Comparison of ENCODE assay signal across 7 cellular contexts in genomic region chr7:154953006-154953684, GRCh38. TPM values are rescaled to one million over a fixed set of nuclear protein-coding genes. Genes with fewer than 3 reads are reported as not detected.
DNase-seq lines count a peak whose midpoint lies in the region; ATAC-seq, FAIRE-seq and TF ChIP-seq lines count a peak whose summit lies in the region.

No MANE protein-coding gene starts in this region.

- peak; percentile 67 for TF ChIP-seq CTCF in GM12865 (IDR thresholded peaks at IDR 0.05; ENCODE audit: insufficient read depth, low read depth, low read length, missing control alignments)
- peak; percentile 78 to 80 for TF ChIP-seq CTCF in endothelial cell of umbilical vein (IDR thresholded peaks at IDR 0.05; ENCODE audit: extremely low read depth in 1 of 2, insufficient read depth in 1 of 2, low read depth in 1 of 2, low read length in 2 of 2)
- peak; percentile 79 for TF ChIP-seq CTCF in neural crest cell (conservative IDR thresholded peaks at IDR 0.05)
- TF ChIP-seq CTCF in tibial artery (IDR thresholded peaks at IDR 0.05), result peak; percentile 43 to 53

- no peaks in the 10 kb centered on the region for H3K79me2 ChIP-seq in endothelial cell of umbilical vein (ENCODE audit: control insufficient read depth, insufficient read depth, low read length)

- FAIRE-seq in endothelial cell of umbilical vein (lab: Jason Lieb, UNC), result no peak

- no peak overlapping the region for H3K4me3 ChIP-seq in GM12865 (ENCODE audit: low read depth, low read length)
- H3K4me3 ChIP-seq in MG63, result no peak overlapping the region
- no peak overlapping the region for H3K4me3 ChIP-seq in endothelial cell of umbilical vein (replicated peaks in 1 of 3; ENCODE audit: insufficient read depth in 1 of 3, low read depth in 1 of 3, low read length in 3 of 3)
- no peak overlapping the region for H3K4me3 ChIP-seq in tibial artery

- no peaks in the 10 kb centered on the region for H3K4me1 Mint-ChIP-seq in neural crest cell

- H3K36me3 Mint-ChIP-seq in neural crest cell (ENCODE audit: low read depth), result peaks cover 18% of the 10 kb centered on the region

- no peak overlapping the region for H2AFZ ChIP-seq in endothelial cell of umbilical vein (ENCODE audit: low read depth, low read length)

- no peak overlapping the region for H3K27ac Mint-ChIP-seq in neural crest cell (ENCODE audit: unreplicated experiment)

- peak; percentile 73 for DNase-seq in GM12865 (ENCODE audit: low read depth)
- DNase-seq in MG63, result peak; percentile 9
- peak; percentile 38 to 47 for DNase-seq in activated CD4-positive, alpha-beta T cell treated with anti-CD3 and anti-CD28 coated beads, Interleukin-2, amount 50 U/mL, for 24 hours (ENCODE audit: low read depth in 1 of 2, low spot score in 1 of 2)
- peak; percentile 72 for DNase-seq in endothelial cell of umbilical vein (ENCODE audit: low read depth, low spot score)
- DNase-seq in neural crest cell (ENCODE audit: low read depth, low spot score), result peak; percentile 58
- DNase-seq in tibial artery, result peak in 1 of 2 donors; percentile 40

- no peaks in the 10 kb centered on the region for H3K9me1 ChIP-seq in endothelial cell of umbilical vein (replicated peaks; ENCODE audit: control insufficient read depth, extremely low read depth, insufficient read depth, low read length)

- no peaks in the 10 kb centered on the region for H3K9me3 ChIP-seq in MG63
- H3K9me3 ChIP-seq in endothelial cell of umbilical vein (replicated peaks; ENCODE audit: control insufficient read depth, insufficient read depth, low read length), result no peaks in the 10 kb centered on the region
- H3K9me3 ChIP-seq in tibial artery, result no peaks in the 10 kb centered on the region

- no peak for ATAC-seq in GM18907 (IDR thresholded peaks at IDR 0.05; ENCODE audit: unreplicated experiment)

- no peaks in the 10 kb centered on the region for H3K27me3 ChIP-seq in MG63
- no peaks in the 10 kb centered on the region for H3K27me3 ChIP-seq in endothelial cell of umbilical vein (ENCODE audit: control insufficient read depth in 2 of 2, insufficient read depth in 2 of 2, low read length in 2 of 2)
- H3K27me3 ChIP-seq in tibial artery, result no peaks in the 10 kb centered on the region

- no peak overlapping the region for H3K9ac ChIP-seq in endothelial cell of umbilical vein (replicated peaks; ENCODE audit: extremely low read depth, insufficient read depth, low read length)

- no peaks in the 10 kb centered on the region for H4K20me1 ChIP-seq in endothelial cell of umbilical vein (replicated peaks; ENCODE audit: control insufficient read depth, extremely low read depth, insufficient read depth, low read length)

- intact Hi-C loops in endothelial cell of umbilical vein (cut with micrococcal nuclease), result loop anchor here (1.0 kb wide), 2 partner anchors 25 to 40 kb away; no protein-coding TSS in a partner anchor
- intact Hi-C loops in tibial artery (cut with DNase I; ENCODE audit: low total_unique reads), result no loop called here

- TF ChIP-seq POLR2A in endothelial cell of umbilical vein (IDR thresholded peaks at IDR 0.05; ENCODE audit: low read depth, low read length), result no peak

- dilution Hi-C loops in endothelial cell of umbilical vein (cut with MboI; ENCODE audit: extremely low pct_ligation_motif_present, low sequenced_read_pairs), result no loop called here

- no peak overlapping the region for H3K27ac ChIP-seq in endothelial cell of umbilical vein (ENCODE audit: insufficient read depth, low read depth, low read length)
- H3K27ac ChIP-seq in tibial artery, result no peak overlapping the region

- H3K9me3 Mint-ChIP-seq in neural crest cell, result no peaks in the 10 kb centered on the region

- H3K4me2 ChIP-seq in endothelial cell of umbilical vein (ENCODE audit: insufficient read depth, low read length), result no peak overlapping the region

- H3K4me3 Mint-ChIP-seq in neural crest cell, result no peak overlapping the region

- H3K27me3 Mint-ChIP-seq in neural crest cell (ENCODE audit: low read depth), result no peaks in the 10 kb centered on the region

- peaks cover 9% of the 10 kb centered on the region for H3K36me3 ChIP-seq in MG63
- H3K36me3 ChIP-seq in endothelial cell of umbilical vein (ENCODE audit: control insufficient read depth in 2 of 2, extremely low read depth in 1 of 2, insufficient read depth in 2 of 2, low read length in 2 of 2), result peaks cover 6 to 11% of the 10 kb centered on the region in 2 experiments
- peaks cover 41 to 82% (median 42%) of the 10 kb centered on the region in 3 donors for H3K36me3 ChIP-seq in tibial artery

- POLR2A ChIA-PET in endothelial cell of umbilical vein (lab: Charles Lee), result no interaction called here

- CTCF ChIA-PET in endothelial cell of umbilical vein (lab: Charles Lee), result interaction anchor here (0.6 to 4.1 kb wide), 17 partner anchors 10 to 403 kb away, joined by 3 to 57 read pairs (median 4); no protein-coding TSS in a partner anchor

- H3K4me1 ChIP-seq in endothelial cell of umbilical vein (ENCODE audit: control insufficient read depth, extremely low read depth, insufficient read depth, low read length) (no peaks in the 10 kb centered on the region), tibial artery (no peaks in the 10 kb centered on the region)

- BruUV-seq in endothelial cell of umbilical vein (replicated peaks; lab: Mats Ljungman, UMichigan), result no TSS peak

TF ChIP-seq in endothelial cell of umbilical vein, 7 proteins besides CTCF, POLR2A, EP300 and RAD21:
- TF ChIP-seq EZH2 (IDR thresholded peaks at IDR 0.05; ENCODE audit: borderline replicate concordance, low read depth, low read length, severe bottlenecking), result no peak
- TF ChIP-seq FOS (IDR thresholded peaks at IDR 0.05; ENCODE audit: borderline replicate concordance, insufficient read depth, low read length), result no peak
- no peak for TF ChIP-seq MAX (IDR thresholded peaks at IDR 0.05; ENCODE audit: insufficient read depth, insufficient read length)
- TF ChIP-seq POLR2AphosphoS5 (IDR thresholded peaks at IDR 0.05; ENCODE audit: insufficient read depth, low read depth, low read length), result no peak
- no peak for TF ChIP-seq JUN (IDR thresholded peaks at IDR 0.05; ENCODE audit: borderline replicate concordance, insufficient read depth, insufficient read length, low read depth)
- no peak for TF ChIP-seq GATA2 (IDR thresholded peaks at IDR 0.05; ENCODE audit: insufficient read depth, insufficient read length, low read depth, low read length)
- no peak for TF ChIP-seq MYC (IDR thresholded peaks at IDR 0.05; ENCODE audit: low read depth, low read length)

RNA-seq across cellular contexts. Expression of gene PAXIP1, which starts 49.8 kb away (rescaled TPM):
- 4.7 and 4.8 TPM in 2 replicates for total RNA-seq in MG63 (2014; rRNA removed; shearing (Covaris generic); ENCODE audit: low replicate concordance)
- total RNA-seq in endothelial cell of umbilical vein (15.8 and 17.8 TPM in 2 replicates), neural crest cell (31.1 and 32.1 TPM in 2 replicates)
- polyA plus RNA-seq in endothelial cell of umbilical vein, result 10.0 and 11.4 TPM in 2 replicates
- 10.8 and 12.4 TPM in 2 replicates for polyA plus RNA-seq in endothelial cell of umbilical vein (2011; cell fraction: cytosol; rRNA removed)
- polyA plus RNA-seq in endothelial cell of umbilical vein (2011; cell fraction: nucleus; rRNA removed), result 20.8 and 21.2 TPM in 2 replicates
- 7.1 and 8.3 TPM in 2 replicates for polyA plus RNA-seq in endothelial cell of umbilical vein (2012)
- polyA minus RNA-seq in endothelial cell of umbilical vein, result 6.2 and 6.9 TPM in 2 replicates
- polyA minus RNA-seq in endothelial cell of umbilical vein (2011; cell fraction: cytosol; rRNA and poly(A)+ RNA removed), result 4.9 TPM
- 8.5 and 10.2 TPM in 2 replicates for polyA minus RNA-seq in endothelial cell of umbilical vein (2011; cell fraction: nucleus; rRNA and poly(A)+ RNA removed)
